Comparison of ENCODE assay signal across 9 cellular contexts in the genomic region with DNA sequence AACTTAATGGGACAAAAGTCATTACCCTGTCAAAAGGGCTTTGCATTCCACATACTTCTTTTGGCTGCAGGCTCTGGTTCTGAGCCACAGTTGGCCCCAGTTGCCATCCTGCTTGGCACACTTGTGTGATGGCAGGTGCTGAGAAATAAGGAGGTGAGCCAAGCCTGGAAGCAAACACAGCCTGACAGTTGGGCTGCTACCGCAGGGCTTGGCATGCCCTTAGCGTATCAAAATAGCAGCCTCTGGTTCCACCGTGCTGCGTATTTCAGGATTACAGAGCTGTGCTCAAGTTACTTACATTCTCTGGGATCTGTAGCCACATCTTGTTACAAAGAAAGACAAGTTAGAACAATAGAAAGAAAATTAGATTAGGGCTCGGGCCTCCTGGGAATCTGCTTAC. TPM values are rescaled to one million over a fixed set of nuclear protein-coding genes. Genes with fewer than 3 reads are reported as not detected.
DNase-seq lines count a peak whose midpoint lies in the region; ATAC-seq and TF ChIP-seq lines count a peak whose summit lies in the region.
"Had no signal": no experiment of that assay in that cellular context is flagged by ENCODE, and none has a peak within 500 bp of the region (broad histone marks: within the 10 kb centered on the region; RNA-seq: fewer than 3 reads in every experiment).

No MANE protein-coding gene starts in this region.

- no peaks in the 10 kb centered on the region for H4K20me1 ChIP-seq in mammary epithelial cell (ENCODE audit: insufficient read depth, low read length)

- no TSS peak for BruUV-seq in MCF 10A (replicated peaks; lab: Mats Ljungman, UMichigan)
- BruUV-seq in mammary epithelial cell (replicated peaks; lab: Mats Ljungman, UMichigan): no TSS peak

- H3K27me3 Mint-ChIP-seq in MCF 10A (ENCODE audit: insufficient read depth, unreplicated experiment): no peaks in the 10 kb centered on the region

- no peak for TF ChIP-seq EP300 in upper lobe of left lung (IDR thresholded peaks at IDR 0.05)

- H3K9me3 Mint-ChIP-seq in MCF 10A (ENCODE audit: unreplicated experiment): no peaks in the 10 kb centered on the region

- H2AFZ ChIP-seq in mammary epithelial cell (ENCODE audit: low read depth, low read length): no peak overlapping the region

- in situ Hi-C loops in mammary epithelial cell (cut with MboI; ENCODE audit: low sequenced_read_pairs in 2 of 2): no loop called here

- H3K4me1 ChIP-seq in mammary epithelial cell (ENCODE audit: insufficient read depth, low read length): peaks cover 6% of the 10 kb centered on the region
- H3K4me1 ChIP-seq in lower lobe of right lung: peaks cover 16% of the 10 kb centered on the region
- peaks cover 0 to 6% (median 1%) of the 10 kb centered on the region in 4 donors for H3K4me1 ChIP-seq in upper lobe of left lung
- H3K4me1 ChIP-seq: uterus had no signal

- H3K4me1 Mint-ChIP-seq in MCF 10A (ENCODE audit: insufficient read depth, unreplicated experiment): peaks cover 22% of the 10 kb centered on the region

- H3K79me2 ChIP-seq in mammary epithelial cell (ENCODE audit: insufficient read depth, low read length): peaks cover 95% of the 10 kb centered on the region

- H3K27me3 ChIP-seq in mammary epithelial cell (ENCODE audit: insufficient read depth, low read length) (no peaks in the 10 kb centered on the region), lower lobe of right lung (ENCODE audit: low read depth) (no peaks in the 10 kb centered on the region), upper lobe of left lung (no peaks in the 10 kb centered on the region)
- H3K27me3 ChIP-seq: uterus had no signal

- no peak overlapping the region for H3K4me2 ChIP-seq in mammary epithelial cell (ENCODE audit: insufficient read depth, low read depth, low read length)

- DNase-seq in MCF 10A (ENCODE audit: unreplicated experiment): peak; percentile 40
- no peak for DNase-seq in mammary epithelial cell
- peak; percentile 34 for DNase-seq in choroid plexus epithelial cell (ENCODE audit: low read depth)
- no peak for DNase-seq in lower lobe of right lung
- peak in 1 of 2 donors; percentile 24 for DNase-seq in upper lobe of left lung
- DNase-seq in NCI-H345 treated with DMSO at 0.1 percent for 48 hours (lab: John Stamatoyannopoulos, UW; ENCODE audit: unreplicated experiment): no peak
- no peak for DNase-seq in activated CD8-positive, alpha-beta memory T cell treated with anti-CD3 and anti-CD28 coated beads, Interleukin-2, amount 50 U/mL, for 4 hours
- DNase-seq: uterus had no signal

- no peak overlapping the region for H3K4me3 ChIP-seq in mammary epithelial cell (replicated peaks in 1 of 3; ENCODE audit: insufficient read depth in 1 of 3, low read depth in 2 of 3, low read length in 3 of 3)
- no peak overlapping the region for H3K4me3 ChIP-seq in choroid plexus epithelial cell (ENCODE audit: low read depth, low read length)
- H3K4me3 ChIP-seq in lower lobe of right lung: no peak overlapping the region
- H3K4me3 ChIP-seq in upper lobe of left lung: no peak overlapping the region
- H3K4me3 ChIP-seq: uterus had no signal

- dilution Hi-C loops in mammary epithelial cell (cut with HindIII; ENCODE audit: low sequenced_read_pairs): no loop called here

- TF ChIP-seq POLR2A in upper lobe of left lung (IDR thresholded peaks at IDR 0.05): no peak

- WGBS in mammary epithelial cell (ENCODE audit: low coverage, missing lambda C conversion rate): 45% methylated on average over 5 of the region's 5 CpGs
- 64 to 69% methylated on average over 5 of the region's 5 CpGs for WGBS in upper lobe of left lung, 2 donors

- peaks cover 15% of the 10 kb centered on the region for H3K36me3 ChIP-seq in mammary epithelial cell (ENCODE audit: insufficient read depth, low read length)
- H3K36me3 ChIP-seq in lower lobe of right lung: peaks cover 10% of the 10 kb centered on the region
- peaks cover 0 to 4% (median 0%) of the 10 kb centered on the region in 4 donors for H3K36me3 ChIP-seq in upper lobe of left lung
- H3K36me3 ChIP-seq: uterus had no signal

- peak overlapping the region; percentile 54 for H3K27ac Mint-ChIP-seq in MCF 10A (ENCODE audit: low read depth, unreplicated experiment)

- H3K9me3 ChIP-seq in mammary epithelial cell (replicated peaks; ENCODE audit: insufficient read depth, low read length): no peaks in the 10 kb centered on the region
- H3K9me3 ChIP-seq in lower lobe of right lung: no peaks in the 10 kb centered on the region
- no peaks in the 10 kb centered on the region for H3K9me3 ChIP-seq in upper lobe of left lung
- H3K9me3 ChIP-seq: uterus had no signal

- peak; percentile 37 to 72 for ATAC-seq in lower lobe of right lung
- ATAC-seq in upper lobe of left lung (ENCODE audit: low FRiP score in 2 of 2): peak; percentile 47 to 66
- ATAC-seq in GM21825 (IDR thresholded peaks at IDR 0.05; ENCODE audit: unreplicated experiment): no peak

- TF ChIP-seq CTCF in MCF 10A (IDR thresholded peaks at IDR 0.05; ENCODE audit: unreplicated experiment): no peak
- TF ChIP-seq CTCF in mammary epithelial cell (conservative IDR thresholded peaks at IDR 0.05 in 1 of 2, IDR thresholded peaks at IDR 0.05 in 1 of 2; ENCODE audit: extremely low read depth in 1 of 2, insufficient read depth in 1 of 2, low read depth in 1 of 2, low read length in 2 of 2): no peak
- TF ChIP-seq CTCF in choroid plexus epithelial cell (conservative IDR thresholded peaks at IDR 0.05; ENCODE audit: low read depth, low read length): peak; percentile 7
- TF ChIP-seq CTCF in lower lobe of right lung (IDR thresholded peaks at IDR 0.05): no peak
- peak in 1 of 6 experiments; percentile 13 for TF ChIP-seq CTCF in upper lobe of left lung (IDR thresholded peaks at IDR 0.05)

- CTCF ChIA-PET in MCF 10A (lab: Yijun Ruan, JAX) (interaction anchor here (1.1 to 1.4 kb wide), 2 partner anchors 11 to 459 kb away, joined by 7 to 9 read pairs; a partner anchor contains a TSS), mammary epithelial cell (lab: Charles Lee; ENCODE audit: low non-redundant PET) (no interaction called here)

- POLR2A ChIA-PET in MCF 10A (lab: Yijun Ruan, JAX): interaction anchor here (0.5 to 2.4 kb wide), 2 partner anchors 10 to 805 kb away, joined by 3 to 8 read pairs; no protein-coding TSS in a partner anchor

- no peak overlapping the region for H3K9ac ChIP-seq in mammary epithelial cell (ENCODE audit: insufficient read depth, low read length)

- intact Hi-C loops in MCF 10A (cut with micrococcal nuclease): no loop called here
- intact Hi-C loops in mammary epithelial cell (cut with micrococcal nuclease): no loop called here
- intact Hi-C loops in lower lobe of right lung (cut with DNase I): no loop called here

- peaks cover 60% of the 10 kb centered on the region for H3K36me3 Mint-ChIP-seq in MCF 10A (ENCODE audit: insufficient read depth, unreplicated experiment)

- H3K4me3 Mint-ChIP-seq in MCF 10A (ENCODE audit: unreplicated experiment): no peak overlapping the region

- H3K27ac ChIP-seq in mammary epithelial cell (ENCODE audit: insufficient read depth, low read depth, low read length): no peak overlapping the region
- no peak overlapping the region for H3K27ac ChIP-seq in lower lobe of right lung
- H3K27ac ChIP-seq in upper lobe of left lung: no peak overlapping the region
- H3K27ac ChIP-seq: uterus had no signal

RNA-seq across cellular contexts. Expression of a gene that starts 11.1 kb away (rescaled TPM):
- total RNA-seq in MCF 10A (2022) (82.4 and 110 TPM in 2 replicates), mammary epithelial cell (10 to 100 TPM; 56.7 to 77.7 TPM), lower lobe of right lung (22.1 TPM), upper lobe of left lung (10 to 100 TPM; 11.8 to 32.3 (median 19.4) TPM)
- 34.1 TPM for polyA plus RNA-seq in mammary epithelial cell
- polyA minus RNA-seq in mammary epithelial cell: 39.2 TPM

Comparison
In these comparisons a context has a peak if more than half of its experiments do, and no peak if none do; other contexts are left out.
1. DNase-seq: peak in MCF 10A (single experiment) and choroid plexus epithelial cell (single experiment); none in mammary epithelial cell (single experiment), lower lobe of right lung (single experiment), NCI-H345 treated with DMSO at 0.1 percent for 48 hours (single experiment) and activated CD8-positive, alpha-beta memory T cell treated with anti-CD3 and anti-CD28 coated beads, Interleukin-2, amount 50 U/mL, for 4 hours (single experiment).